14 cellular contexts compared by ENCODE assay signal in the genomic region with DNA sequence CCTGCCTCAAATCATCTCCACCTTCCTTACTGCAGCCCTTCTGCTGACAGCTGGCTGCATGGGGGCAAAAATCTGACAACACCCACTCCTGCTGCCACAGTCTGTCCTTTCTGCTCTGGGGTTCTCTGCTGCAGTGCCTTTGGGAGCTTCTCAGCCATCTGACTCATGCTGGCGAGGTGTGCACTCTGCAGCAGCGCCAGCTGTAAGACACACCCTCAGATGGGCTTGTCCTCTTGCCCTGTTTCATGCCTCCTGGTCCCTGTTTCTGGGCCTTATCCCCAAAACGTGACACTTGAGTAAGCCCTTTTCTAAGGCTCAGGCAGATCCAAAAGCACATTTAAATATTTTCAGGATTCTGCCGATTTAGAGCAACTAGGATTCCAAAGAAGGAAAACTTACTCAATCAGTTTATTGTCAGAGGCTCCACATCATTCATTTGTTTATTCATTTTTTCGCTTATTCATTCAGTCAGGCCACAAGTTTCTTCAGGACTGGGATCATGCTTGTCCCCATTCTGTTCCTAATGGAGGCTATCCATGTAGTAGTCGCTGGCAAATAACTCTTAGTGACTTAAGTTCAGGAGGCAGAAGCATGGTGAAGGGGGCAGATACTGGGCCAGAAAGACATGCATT.
DNase-seq lines count a peak whose midpoint lies in the region; ATAC-seq, FAIRE-seq and TF ChIP-seq lines count a peak whose summit lies in the region.
"Had no signal": no experiment of that assay in that cellular context is flagged by ENCODE, and none has a peak within 500 bp of the region (broad histone marks: within the 10 kb centered on the region; RNA-seq: fewer than 3 reads in every experiment).

No MANE protein-coding gene starts in this region.

- no peak for FAIRE-seq in GM12891 (lab: Jason Lieb, UNC)

- TF ChIP-seq CTCF in Calu3 (IDR thresholded peaks at IDR 0.05; ENCODE audit: unreplicated experiment) (no peak), ovary (IDR thresholded peaks at IDR 0.05) (no peak)

- no peaks in the 10 kb centered on the region for H3K27me3 ChIP-seq in ovary

- H3K9me3 ChIP-seq in ovary: no peaks in the 10 kb centered on the region
- H3K9me3 ChIP-seq: BLaER1 treated with 17β-estradiol and CSF1 and Interleukin-3, amounts not matched to agents 10 nM and 100 nM; sigmoid colon had no signal

- peaks cover 3% of the 10 kb centered on the region for H3K9me3 Mint-ChIP-seq in Calu3 (ENCODE audit: low read depth, unreplicated experiment)
- H3K9me3 Mint-ChIP-seq: activated CD8-positive, alpha-beta T cell treated with anti-CD3 and anti-CD28 coated beads for 36 hours; activated naive CD8-positive, alpha-beta T cell treated with anti-CD3 and anti-CD28 coated beads, Interleukin-2, amount 10 ng/mL, durations not matched to agents 7 days and 5 days had no signal

- H3K27ac ChIP-seq in epithelial cell of prostate: no peak overlapping the region
- no peak overlapping the region for H3K27ac ChIP-seq in ovary
- H3K27ac ChIP-seq: BLaER1 treated with 17β-estradiol and CSF1 and Interleukin-3, amounts not matched to agents 10 nM and 100 nM; dorsolateral prefrontal cortex; sigmoid colon had no signal

- H3K36me3 Mint-ChIP-seq in Calu3 (ENCODE audit: insufficient read depth, unreplicated experiment): no peaks in the 10 kb centered on the region
- H3K36me3 Mint-ChIP-seq: activated naive CD8-positive, alpha-beta T cell treated with anti-CD3 and anti-CD28 coated beads, Interleukin-2, amount 10 ng/mL, durations not matched to agents 7 days and 5 days had no signal

- ATAC-seq in GM18511 (IDR thresholded peaks at IDR 0.05; ENCODE audit: unreplicated experiment) (no peak), GM18505 (IDR thresholded peaks at IDR 0.05; ENCODE audit: unreplicated experiment) (no peak)
- ATAC-seq: activated CD8-positive, alpha-beta T cell treated with anti-CD3 and anti-CD28 coated beads for 36 hours had no signal

- H3K4me1 Mint-ChIP-seq in Calu3 (ENCODE audit: low read depth, unreplicated experiment): peaks cover 26% of the 10 kb centered on the region

- TF ChIP-seq POLR2A in ovary (IDR thresholded peaks at IDR 0.05) (no peak), GM12891 (IDR thresholded peaks at IDR 0.05; ENCODE audit: low read depth, low read length) (no peak), GM18505 (IDR thresholded peaks at IDR 0.05; ENCODE audit: borderline replicate concordance, extremely low read depth, insufficient read depth, insufficient read length) (no peak)

- DNase-seq in Calu3 (peak; percentile 39), M059J (ENCODE audit: low read depth) (peak; percentile 64), epithelial cell of prostate (ENCODE audit: low read depth, low spot score) (peak; percentile 33), posterior vena cava (ENCODE audit: low spot score) (peak; percentile 29), ovary (no peak), GM12891 (ENCODE audit: insufficient read length, low spot score) (no peak)
- DNase-seq: activated CD8-positive, alpha-beta T cell treated with anti-CD3 and anti-CD28 coated beads for 36 hours; activated naive CD8-positive, alpha-beta T cell treated with anti-CD3 and anti-CD28 coated beads, Interleukin-2, amount 10 ng/mL, durations not matched to agents 7 days and 5 days; NCI-H1930 had no signal

- no peak overlapping the region for H3K4me3 ChIP-seq in ovary
- H3K4me3 ChIP-seq: BLaER1 treated with 17β-estradiol and CSF1 and Interleukin-3, amounts not matched to agents 10 nM and 100 nM; dorsolateral prefrontal cortex; sigmoid colon had no signal

- intact Hi-C loops in Calu3 (cut with micrococcal nuclease; ENCODE audit: unreplicated experiment): loop anchor here (10.0 kb wide), 1 partner anchor 81 kb away; no protein-coding TSS in a partner anchor
- intact Hi-C loops in posterior vena cava (cut with DNase I): no loop called here
- intact Hi-C loops in ovary (cut with DNase I): no loop called here

- no peak overlapping the region for H3K4me3 Mint-ChIP-seq in Calu3 (ENCODE audit: low read depth, unreplicated experiment)
- H3K4me3 Mint-ChIP-seq: activated CD8-positive, alpha-beta T cell treated with anti-CD3 and anti-CD28 coated beads for 36 hours; activated naive CD8-positive, alpha-beta T cell treated with anti-CD3 and anti-CD28 coated beads, Interleukin-2, amount 10 ng/mL, durations not matched to agents 7 days and 5 days had no signal

- CTCF ChIA-PET in Calu3 (lab: Charles Lee): no interaction called here

- no peak for TF ChIP-seq EP300 in ovary (IDR thresholded peaks at IDR 0.05)

- WGBS in ovary, 3 donors: 62 to 71% (median 70%) methylated on average over 6 of the region's 6 CpGs

- H3K36me3 ChIP-seq in ovary: no peaks in the 10 kb centered on the region
- H3K36me3 ChIP-seq: BLaER1 treated with 17β-estradiol and CSF1 and Interleukin-3, amounts not matched to agents 10 nM and 100 nM; sigmoid colon had no signal

- BruUV-seq in Calu3 (replicated peaks; lab: Mats Ljungman, UMichigan): no TSS peak

- no peaks in the 10 kb centered on the region for H3K4me1 ChIP-seq in ovary (ENCODE audit: insufficient read depth)

- no peak overlapping the region for H3K27ac Mint-ChIP-seq in Calu3 (ENCODE audit: unreplicated experiment)
- H3K27ac Mint-ChIP-seq: activated CD8-positive, alpha-beta T cell treated with anti-CD3 and anti-CD28 coated beads for 36 hours; activated naive CD8-positive, alpha-beta T cell treated with anti-CD3 and anti-CD28 coated beads, Interleukin-2, amount 10 ng/mL, durations not matched to agents 7 days and 5 days had no signal

- no peaks in the 10 kb centered on the region for H3K27me3 Mint-ChIP-seq in Calu3 (ENCODE audit: unreplicated experiment)

TF ChIP-seq in GM12891, 5 proteins besides CTCF, POLR2A, EP300 and RAD21:
- TF ChIP-seq POLR2AphosphoS5 (IDR thresholded peaks at IDR 0.05; ENCODE audit: low read depth, low read length) (no peak), TAF1 (IDR thresholded peaks at IDR 0.05; ENCODE audit: low read depth, low read length) (no peak), POU2F2 (IDR thresholded peaks at IDR 0.05; ENCODE audit: low read depth, low read length) (no peak)

Comparison
In these comparisons a context has a peak if more than half of its experiments do, and no peak if none do; other contexts are left out.
1. DNase-seq: peak in Calu3 (single experiment), M059J (single experiment), epithelial cell of prostate (single experiment) and posterior vena cava (single experiment); none in ovary (0 of 5) and GM12891 (single experiment).